Comparison of ENCODE assay signal across 1 cellular context in the genomic region with DNA sequence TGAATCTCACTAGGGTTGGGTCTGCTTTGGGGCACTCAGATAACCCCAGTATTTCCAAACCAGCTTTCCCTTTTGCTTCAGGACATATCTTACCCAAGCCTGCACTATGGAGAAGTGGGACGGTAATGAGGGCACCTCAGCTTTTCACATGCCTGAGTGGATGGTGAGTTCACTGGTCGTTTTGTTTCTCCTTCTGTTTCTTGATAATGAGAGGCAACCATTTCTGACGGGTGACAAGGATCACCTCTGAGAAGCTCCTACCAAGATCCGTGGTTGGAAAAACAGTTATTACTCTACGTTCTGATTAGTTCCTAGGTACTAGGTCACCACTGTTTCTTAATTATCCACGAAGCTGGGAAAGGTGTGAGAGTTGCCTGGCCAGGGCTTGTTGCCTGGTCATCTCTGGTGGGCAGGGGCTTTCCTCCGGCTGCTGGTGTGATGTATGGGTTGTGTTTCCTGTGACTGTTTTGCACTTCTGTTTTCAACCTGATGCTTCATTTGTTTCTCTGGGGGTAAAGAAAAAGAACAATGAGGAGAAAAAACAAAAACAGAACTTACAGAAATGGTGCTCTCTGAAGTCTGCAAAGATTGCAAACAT.
TF ChIP-seq lines count a peak whose summit lies in the region.

No MANE protein-coding gene starts in this region.

TF ChIP-seq in HepG2, 621 proteins besides CTCF, POLR2A, EP300 and RAD21 (continued from another document):
- TF ChIP-seq ZNF569 (CRISPR knock-in tag; IDR thresholded peaks at IDR 0.05; ENCODE audit: borderline replicate concordance), result no peak
TF ChIP-seq in HepG2: peak in this region for 0.
